ENCODE assay signal across 11 cellular contexts in the genomic region with DNA sequence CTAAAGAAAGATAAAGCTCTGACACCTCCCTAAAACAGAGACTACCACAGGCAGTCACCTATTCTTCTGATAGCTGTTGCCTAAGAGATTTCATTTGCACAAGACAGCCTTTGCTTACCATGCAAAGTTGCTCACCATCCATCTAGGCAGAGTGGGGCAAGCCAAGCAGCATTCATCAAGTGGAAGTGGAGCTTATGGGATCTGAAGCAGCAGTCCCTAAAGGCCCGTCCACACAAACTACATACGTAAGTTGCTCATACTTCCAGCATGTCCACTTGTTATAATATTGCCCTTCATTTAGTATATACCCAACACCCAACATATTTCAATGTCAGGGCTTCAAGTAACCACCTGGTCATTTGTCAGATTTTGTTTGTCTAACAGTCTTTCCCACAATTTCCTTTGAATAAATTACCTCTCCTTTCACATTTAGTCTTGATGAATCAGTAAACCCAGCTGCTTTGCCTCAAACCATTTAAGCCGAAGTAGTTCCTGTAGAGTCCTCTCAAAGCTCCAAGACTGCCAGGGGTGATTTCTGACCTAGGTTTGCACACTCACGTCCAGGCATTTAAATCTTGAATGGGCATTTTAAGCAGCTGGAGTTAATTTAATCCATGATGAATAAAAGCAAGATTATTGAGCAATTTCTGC.
DNase-seq lines count a peak whose midpoint lies in the region; ATAC-seq and TF ChIP-seq lines count a peak whose summit lies in the region.
"Had no signal": no experiment of that assay in that cellular context is flagged by ENCODE, and none has a peak within 500 bp of the region (broad histone marks: within the 10 kb centered on the region; RNA-seq: fewer than 3 reads in every experiment).

No MANE protein-coding gene starts in this region.

- H3K36me3 ChIP-seq in effector memory CD4-positive, alpha-beta T cell (ENCODE audit: control insufficient read depth, insufficient read depth, low read length) = peaks cover 9% of the 10 kb centered on the region

- no peak for DNase-seq in activated naive CD8-positive, alpha-beta T cell treated with anti-CD3 and anti-CD28 coated beads, Interleukin-2, amount 50 U/mL, for 24 hours
- peak; percentile 55 to 64 for DNase-seq in foreskin keratinocyte
- peak; percentile 65 for DNase-seq in stromal cell of bone marrow (ENCODE audit: low read depth)
- no peak for DNase-seq in DMS53 treated with DMSO at 0.1 percent for 48 hours (lab: John Stamatoyannopoulos, UW; ENCODE audit: unreplicated experiment)
- no peak for DNase-seq in effector memory CD4-positive, alpha-beta T cell
- no peak for DNase-seq in coronary artery (ENCODE audit: low spot score)
- DNase-seq: NCI-H1694; stimulated activated CD4-positive, alpha-beta T cell treated with anti-CD3 and anti-CD28 coated beads, Interleukin-4, amount 100 ng/mL, for 1 hour had no signal

- peaks cover 14% of the 10 kb centered on the region for H3K4me1 Mint-ChIP-seq in activated naive CD8-positive, alpha-beta T cell (ENCODE audit: low read depth)
- peaks cover 38% of the 10 kb centered on the region for H3K4me1 Mint-ChIP-seq in activated naive CD8-positive, alpha-beta T cell treated with anti-CD3 and anti-CD28 coated beads, Interleukin-2, amount 50 U/mL, for 24 hours

- no peak overlapping the region for H3K4me3 Mint-ChIP-seq in activated naive CD8-positive, alpha-beta T cell
- H3K4me3 Mint-ChIP-seq in activated naive CD8-positive, alpha-beta T cell treated with anti-CD3 and anti-CD28 coated beads, Interleukin-2, amount 50 U/mL, for 24 hours = no peak overlapping the region

- H3K27me3 Mint-ChIP-seq in activated naive CD8-positive, alpha-beta T cell = no peaks in the 10 kb centered on the region
- no peaks in the 10 kb centered on the region for H3K27me3 Mint-ChIP-seq in activated naive CD8-positive, alpha-beta T cell treated with anti-CD3 and anti-CD28 coated beads, Interleukin-2, amount 50 U/mL, for 24 hours

- no peaks in the 10 kb centered on the region for H3K9me3 ChIP-seq in effector memory CD4-positive, alpha-beta T cell (ENCODE audit: control insufficient read depth, low read length)

- H3K9me3 Mint-ChIP-seq in activated naive CD8-positive, alpha-beta T cell (ENCODE audit: low read depth) = no peaks in the 10 kb centered on the region
- peaks cover 3% of the 10 kb centered on the region for H3K9me3 Mint-ChIP-seq in activated naive CD8-positive, alpha-beta T cell treated with anti-CD3 and anti-CD28 coated beads, Interleukin-2, amount 50 U/mL, for 24 hours

- H3K27ac ChIP-seq in foreskin keratinocyte (no peak overlapping the region), coronary artery (no peak overlapping the region)
- H3K27ac ChIP-seq in effector memory CD4-positive, alpha-beta T cell (ENCODE audit: insufficient read depth, low read length, poor library complexity, severe bottlenecking) = no peak overlapping the region
- H3K27ac ChIP-seq: SK-N-MC had no signal

- ATAC-seq in activated naive CD8-positive, alpha-beta T cell treated with anti-CD3 and anti-CD28 coated beads, Interleukin-2, amount 50 U/mL, for 24 hours = no peak
- ATAC-seq in foreskin keratinocyte = no peak

- H3K4me1 ChIP-seq in foreskin keratinocyte = peaks cover 10% of the 10 kb centered on the region
- no peaks in the 10 kb centered on the region for H3K4me1 ChIP-seq in effector memory CD4-positive, alpha-beta T cell (ENCODE audit: control insufficient read depth, insufficient read depth, low read length, poor library complexity, severe bottlenecking)

- no peaks in the 10 kb centered on the region for H3K27me3 ChIP-seq in foreskin keratinocyte
- no peaks in the 10 kb centered on the region for H3K27me3 ChIP-seq in effector memory CD4-positive, alpha-beta T cell (replicated peaks; ENCODE audit: control insufficient read depth, insufficient read depth, low read length, poor library complexity, severe bottlenecking)

- H3K4me3 ChIP-seq in effector memory CD4-positive, alpha-beta T cell (ENCODE audit: insufficient read depth, low read depth, low read length, poor library complexity, severe bottlenecking) = no peak overlapping the region
- no peak overlapping the region for H3K4me3 ChIP-seq in coronary artery
- H3K4me3 ChIP-seq: SK-N-MC had no signal

- peak overlapping the region; percentile 28 for H3K27ac Mint-ChIP-seq in activated naive CD8-positive, alpha-beta T cell
- H3K27ac Mint-ChIP-seq in activated naive CD8-positive, alpha-beta T cell treated with anti-CD3 and anti-CD28 coated beads, Interleukin-2, amount 50 U/mL, for 24 hours = no peak overlapping the region

- peaks cover 5% of the 10 kb centered on the region for H3K36me3 Mint-ChIP-seq in activated naive CD8-positive, alpha-beta T cell
- H3K36me3 Mint-ChIP-seq in activated naive CD8-positive, alpha-beta T cell treated with anti-CD3 and anti-CD28 coated beads, Interleukin-2, amount 50 U/mL, for 24 hours (ENCODE audit: low read depth) = peaks cover 24% of the 10 kb centered on the region

- TF ChIP-seq CTCF in foreskin keratinocyte (conservative IDR thresholded peaks at IDR 0.05) (no peak), coronary artery (IDR thresholded peaks at IDR 0.05) (no peak)

TF ChIP-seq in PFSK-1, 5 proteins besides CTCF, POLR2A, EP300 and RAD21:
- TF ChIP-seq SIN3A (IDR thresholded peaks at IDR 0.05; ENCODE audit: borderline replicate concordance, insufficient read depth, low read length) = no peak
- TF ChIP-seq, protein P1, sequence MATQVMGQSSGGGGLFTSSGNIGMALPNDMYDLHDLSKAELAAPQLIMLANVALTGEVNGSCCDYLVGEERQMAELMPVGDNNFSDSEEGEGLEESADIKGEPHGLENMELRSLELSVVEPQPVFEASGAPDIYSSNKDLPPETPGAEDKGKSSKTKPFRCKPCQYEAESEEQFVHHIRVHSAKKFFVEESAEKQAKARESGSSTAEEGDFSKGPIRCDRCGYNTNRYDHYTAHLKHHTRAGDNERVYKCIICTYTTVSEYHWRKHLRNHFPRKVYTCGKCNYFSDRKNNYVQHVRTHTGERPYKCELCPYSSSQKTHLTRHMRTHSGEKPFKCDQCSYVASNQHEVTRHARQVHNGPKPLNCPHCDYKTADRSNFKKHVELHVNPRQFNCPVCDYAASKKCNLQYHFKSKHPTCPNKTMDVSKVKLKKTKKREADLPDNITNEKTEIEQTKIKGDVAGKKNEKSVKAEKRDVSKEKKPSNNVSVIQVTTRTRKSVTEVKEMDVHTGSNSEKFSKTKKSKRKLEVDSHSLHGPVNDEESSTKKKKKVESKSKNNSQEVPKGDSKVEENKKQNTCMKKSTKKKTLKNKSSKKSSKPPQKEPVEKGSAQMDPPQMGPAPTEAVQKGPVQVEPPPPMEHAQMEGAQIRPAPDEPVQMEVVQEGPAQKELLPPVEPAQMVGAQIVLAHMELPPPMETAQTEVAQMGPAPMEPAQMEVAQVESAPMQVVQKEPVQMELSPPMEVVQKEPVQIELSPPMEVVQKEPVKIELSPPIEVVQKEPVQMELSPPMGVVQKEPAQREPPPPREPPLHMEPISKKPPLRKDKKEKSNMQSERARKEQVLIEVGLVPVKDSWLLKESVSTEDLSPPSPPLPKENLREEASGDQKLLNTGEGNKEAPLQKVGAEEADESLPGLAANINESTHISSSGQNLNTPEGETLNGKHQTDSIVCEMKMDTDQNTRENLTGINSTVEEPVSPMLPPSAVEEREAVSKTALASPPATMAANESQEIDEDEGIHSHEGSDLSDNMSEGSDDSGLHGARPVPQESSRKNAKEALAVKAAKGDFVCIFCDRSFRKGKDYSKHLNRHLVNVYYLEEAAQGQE (IDR thresholded peaks at IDR 0.05; ENCODE audit: insufficient read depth in 1 of 2, low read depth in 2 of 2, low read length in 2 of 2) = no peak
- no peak for TF ChIP-seq FOXP2 (optimal IDR thresholded peaks at IDR 0.05; ENCODE audit: borderline replicate concordance, extremely low read depth, extremely low read length, insufficient read depth)
- TF ChIP-seq POLR2AphosphoS5 (IDR thresholded peaks at IDR 0.05; ENCODE audit: low read depth, low read length) = peak; percentile 69
- TF ChIP-seq TAF1 (IDR thresholded peaks at IDR 0.05; ENCODE audit: borderline replicate concordance, insufficient read depth, low read length) = no peak

Comparison
In these comparisons a context has a peak if more than half of its experiments do, and no peak if none do; other contexts are left out.
1. DNase-seq: peak in foreskin keratinocyte (2 of 2) and stromal cell of bone marrow (single experiment); none in activated naive CD8-positive, alpha-beta T cell treated with anti-CD3 and anti-CD28 coated beads, Interleukin-2, amount 50 U/mL, for 24 hours (single experiment), DMS53 treated with DMSO at 0.1 percent for 48 hours (single experiment), effector memory CD4-positive, alpha-beta T cell (0 of 3) and coronary artery (single experiment).